In the genomic region with DNA sequence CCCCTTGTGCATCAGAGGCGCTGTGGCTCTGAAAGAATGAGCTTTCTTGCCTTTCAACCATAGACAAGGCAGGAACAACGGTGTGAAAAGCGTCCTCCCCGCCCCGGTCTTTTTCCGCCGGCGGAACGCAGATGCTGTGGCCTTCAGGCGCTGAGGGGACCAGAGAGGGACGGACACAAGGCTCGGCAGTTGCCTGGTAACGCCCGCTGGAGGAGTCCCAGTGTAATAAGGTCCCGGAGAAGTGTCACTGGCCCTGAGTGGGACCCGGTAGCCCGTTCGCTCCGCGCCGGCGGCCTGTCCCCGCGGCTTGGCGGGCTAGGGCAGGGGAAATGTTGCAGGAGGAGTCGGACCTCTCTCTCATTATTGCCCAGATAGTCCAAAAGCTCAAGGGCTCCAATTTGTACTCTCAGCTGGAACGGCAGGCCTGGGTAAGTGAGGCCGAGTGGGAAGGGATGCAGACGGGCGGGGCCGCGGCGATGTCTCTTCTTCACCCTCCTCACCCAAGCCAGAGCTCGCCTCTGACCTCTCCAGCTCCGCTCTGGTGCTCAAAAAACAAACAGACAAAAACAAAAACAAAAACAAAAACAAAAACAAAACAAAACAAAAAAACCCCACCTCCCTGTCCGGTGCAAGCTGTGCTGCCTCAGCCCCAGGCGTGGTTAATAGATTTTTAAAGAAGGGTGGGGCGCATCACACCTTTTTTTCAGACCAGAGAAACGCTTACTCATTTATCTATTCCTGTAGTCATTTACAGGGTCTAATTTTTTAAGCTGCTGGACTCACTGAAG, we compare ENCODE assay signal across 1 cellular context.
A peak's percentile ranks its signal among the peaks of the same experiment; 100 is the strongest.
TF ChIP-seq lines count a peak whose summit lies in the region.

A gene with protein sequence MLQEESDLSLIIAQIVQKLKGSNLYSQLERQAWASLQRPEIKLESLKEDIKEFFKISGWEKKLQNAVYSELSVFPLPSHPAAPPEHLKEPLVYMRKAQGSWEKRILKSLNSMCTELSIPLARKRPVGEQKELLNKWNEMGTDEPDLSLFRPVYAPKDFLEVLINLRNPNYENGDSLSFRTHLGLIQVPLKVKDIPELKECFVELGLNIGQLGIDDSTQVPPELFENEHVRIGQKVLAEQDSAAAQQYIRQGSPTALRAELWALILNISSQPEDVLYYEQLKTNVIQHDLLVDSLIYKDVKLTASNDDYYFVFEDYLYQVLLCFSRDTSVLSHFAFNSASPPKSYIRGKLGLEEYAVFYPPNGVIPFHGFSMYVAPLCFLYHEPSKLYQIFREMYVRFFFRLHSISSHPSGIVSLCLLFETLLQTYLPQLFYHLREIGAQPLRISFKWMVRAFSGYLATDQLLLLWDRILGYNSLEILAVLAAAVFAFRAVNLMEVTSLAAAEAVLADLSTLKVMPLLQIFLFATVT (plus strand): TSS at position 220 of the 788 bp plus-strand sequence. CDS start 110 bp downstream, at position 330.

TF ChIP-seq in GM12878, 131 proteins besides CTCF, POLR2A, EP300 and RAD21 (continued from another document and continues in another):
- TF ChIP-seq, protein P1, sequence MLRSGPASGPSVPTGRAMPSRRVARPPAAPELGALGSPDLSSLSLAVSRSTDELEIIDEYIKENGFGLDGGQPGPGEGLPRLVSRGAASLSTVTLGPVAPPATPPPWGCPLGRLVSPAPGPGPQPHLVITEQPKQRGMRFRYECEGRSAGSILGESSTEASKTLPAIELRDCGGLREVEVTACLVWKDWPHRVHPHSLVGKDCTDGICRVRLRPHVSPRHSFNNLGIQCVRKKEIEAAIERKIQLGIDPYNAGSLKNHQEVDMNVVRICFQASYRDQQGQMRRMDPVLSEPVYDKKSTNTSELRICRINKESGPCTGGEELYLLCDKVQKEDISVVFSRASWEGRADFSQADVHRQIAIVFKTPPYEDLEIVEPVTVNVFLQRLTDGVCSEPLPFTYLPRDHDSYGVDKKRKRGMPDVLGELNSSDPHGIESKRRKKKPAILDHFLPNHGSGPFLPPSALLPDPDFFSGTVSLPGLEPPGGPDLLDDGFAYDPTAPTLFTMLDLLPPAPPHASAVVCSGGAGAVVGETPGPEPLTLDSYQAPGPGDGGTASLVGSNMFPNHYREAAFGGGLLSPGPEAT (IDR thresholded peaks at IDR 0.05; ENCODE audit: low read depth) = peak; percentile 70
- TF ChIP-seq, protein P2, sequence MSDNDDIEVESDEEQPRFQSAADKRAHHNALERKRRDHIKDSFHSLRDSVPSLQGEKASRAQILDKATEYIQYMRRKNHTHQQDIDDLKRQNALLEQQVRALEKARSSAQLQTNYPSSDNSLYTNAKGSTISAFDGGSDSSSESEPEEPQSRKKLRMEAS (IDR thresholded peaks at IDR 0.05; ENCODE audit: low read depth, low read length) = peak; percentile 39; the same call in 1 of the 2 replicates
- TF ChIP-seq, protein P3, sequence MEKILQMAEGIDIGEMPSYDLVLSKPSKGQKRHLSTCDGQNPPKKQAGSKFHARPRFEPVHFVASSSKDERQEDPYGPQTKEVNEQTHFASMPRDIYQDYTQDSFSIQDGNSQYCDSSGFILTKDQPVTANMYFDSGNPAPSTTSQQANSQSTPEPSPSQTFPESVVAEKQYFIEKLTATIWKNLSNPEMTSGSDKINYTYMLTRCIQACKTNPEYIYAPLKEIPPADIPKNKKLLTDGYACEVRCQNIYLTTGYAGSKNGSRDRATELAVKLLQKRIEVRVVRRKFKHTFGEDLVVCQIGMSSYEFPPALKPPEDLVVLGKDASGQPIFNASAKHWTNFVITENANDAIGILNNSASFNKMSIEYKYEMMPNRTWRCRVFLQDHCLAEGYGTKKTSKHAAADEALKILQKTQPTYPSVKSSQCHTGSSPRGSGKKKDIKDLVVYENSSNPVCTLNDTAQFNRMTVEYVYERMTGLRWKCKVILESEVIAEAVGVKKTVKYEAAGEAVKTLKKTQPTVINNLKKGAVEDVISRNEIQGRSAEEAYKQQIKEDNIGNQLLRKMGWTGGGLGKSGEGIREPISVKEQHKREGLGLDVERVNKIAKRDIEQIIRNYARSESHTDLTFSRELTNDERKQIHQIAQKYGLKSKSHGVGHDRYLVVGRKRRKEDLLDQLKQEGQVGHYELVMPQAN (conservative IDR thresholded peaks at IDR 0.05) = peak; percentile 90
- TF ChIP-seq, protein P4, sequence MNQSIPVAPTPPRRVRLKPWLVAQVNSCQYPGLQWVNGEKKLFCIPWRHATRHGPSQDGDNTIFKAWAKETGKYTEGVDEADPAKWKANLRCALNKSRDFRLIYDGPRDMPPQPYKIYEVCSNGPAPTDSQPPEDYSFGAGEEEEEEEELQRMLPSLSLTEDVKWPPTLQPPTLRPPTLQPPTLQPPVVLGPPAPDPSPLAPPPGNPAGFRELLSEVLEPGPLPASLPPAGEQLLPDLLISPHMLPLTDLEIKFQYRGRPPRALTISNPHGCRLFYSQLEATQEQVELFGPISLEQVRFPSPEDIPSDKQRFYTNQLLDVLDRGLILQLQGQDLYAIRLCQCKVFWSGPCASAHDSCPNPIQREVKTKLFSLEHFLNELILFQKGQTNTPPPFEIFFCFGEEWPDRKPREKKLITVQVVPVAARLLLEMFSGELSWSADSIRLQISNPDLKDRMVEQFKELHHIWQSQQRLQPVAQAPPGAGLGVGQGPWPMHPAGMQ (IDR thresholded peaks at IDR 0.05; ENCODE audit: borderline replicate concordance) = no peak
- peak; percentile 86 for TF ChIP-seq CREB1 (IDR thresholded peaks at IDR 0.05; ENCODE audit: low read depth)
- TF ChIP-seq SMAD1 (IDR thresholded peaks at IDR 0.05; ENCODE audit: low read depth, partially characterized antibody) = no peak
- TF ChIP-seq TAF1 (IDR thresholded peaks at IDR 0.05; ENCODE audit: borderline replicate concordance, low read depth, low read length) = peak; percentile 95
- TF ChIP-seq NFIC (IDR thresholded peaks at IDR 0.05; ENCODE audit: low read depth, low read length) = no peak; the same call in 1 of the 2 replicates
- TF ChIP-seq ZNF207 (IDR thresholded peaks at IDR 0.05; ENCODE audit: borderline replicate concordance) = peak; percentile 87
- no peak for TF ChIP-seq JUND (IDR thresholded peaks at IDR 0.05; ENCODE audit: low read depth, low read length)
- TF ChIP-seq SMARCA5 (IDR thresholded peaks at IDR 0.05) = peak; percentile 92; the same call in 1 of the 2 replicates
- TF ChIP-seq YY1 (IDR thresholded peaks at IDR 0.05; ENCODE audit: low read depth, low read length) = peak; percentile 92
- peak; percentile 60; the same call in 1 of the 2 replicates for TF ChIP-seq NR2F1 (conservative IDR thresholded peaks at IDR 0.05)
- no peak for TF ChIP-seq HDAC2 (IDR thresholded peaks at IDR 0.05)
- 0 out of 2 replicates have a peak, but pooled peaks have one; percentile 42 for TF ChIP-seq HDGF (IDR thresholded peaks at IDR 0.05)
- TF ChIP-seq, protein P5, sequence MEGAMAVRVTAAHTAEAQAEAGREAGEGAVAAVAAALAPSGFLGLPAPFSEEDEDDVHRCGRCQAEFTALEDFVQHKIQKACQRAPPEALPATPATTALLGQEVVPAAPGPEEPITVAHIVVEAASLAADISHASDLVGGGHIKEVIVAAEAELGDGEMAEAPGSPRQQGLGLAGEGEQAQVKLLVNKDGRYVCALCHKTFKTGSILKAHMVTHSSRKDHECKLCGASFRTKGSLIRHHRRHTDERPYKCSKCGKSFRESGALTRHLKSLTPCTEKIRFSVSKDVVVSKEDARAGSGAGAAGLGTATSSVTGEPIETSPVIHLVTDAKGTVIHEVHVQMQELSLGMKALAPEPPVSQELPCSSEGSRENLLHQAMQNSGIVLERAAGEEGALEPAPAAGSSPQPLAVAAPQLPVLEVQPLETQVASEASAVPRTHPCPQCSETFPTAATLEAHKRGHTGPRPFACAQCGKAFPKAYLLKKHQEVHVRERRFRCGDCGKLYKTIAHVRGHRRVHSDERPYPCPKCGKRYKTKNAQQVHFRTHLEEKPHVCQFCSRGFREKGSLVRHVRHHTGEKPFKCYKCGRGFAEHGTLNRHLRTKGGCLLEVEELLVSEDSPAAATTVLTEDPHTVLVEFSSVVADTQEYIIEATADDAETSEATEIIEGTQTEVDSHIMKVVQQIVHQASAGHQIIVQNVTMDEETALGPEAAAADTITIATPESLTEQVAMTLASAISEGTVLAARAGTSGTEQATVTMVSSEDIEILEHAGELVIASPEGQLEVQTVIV (IDR thresholded peaks at IDR 0.05; ENCODE audit: borderline replicate concordance, partially characterized antibody) = peak; percentile 32
- TF ChIP-seq, protein P6, sequence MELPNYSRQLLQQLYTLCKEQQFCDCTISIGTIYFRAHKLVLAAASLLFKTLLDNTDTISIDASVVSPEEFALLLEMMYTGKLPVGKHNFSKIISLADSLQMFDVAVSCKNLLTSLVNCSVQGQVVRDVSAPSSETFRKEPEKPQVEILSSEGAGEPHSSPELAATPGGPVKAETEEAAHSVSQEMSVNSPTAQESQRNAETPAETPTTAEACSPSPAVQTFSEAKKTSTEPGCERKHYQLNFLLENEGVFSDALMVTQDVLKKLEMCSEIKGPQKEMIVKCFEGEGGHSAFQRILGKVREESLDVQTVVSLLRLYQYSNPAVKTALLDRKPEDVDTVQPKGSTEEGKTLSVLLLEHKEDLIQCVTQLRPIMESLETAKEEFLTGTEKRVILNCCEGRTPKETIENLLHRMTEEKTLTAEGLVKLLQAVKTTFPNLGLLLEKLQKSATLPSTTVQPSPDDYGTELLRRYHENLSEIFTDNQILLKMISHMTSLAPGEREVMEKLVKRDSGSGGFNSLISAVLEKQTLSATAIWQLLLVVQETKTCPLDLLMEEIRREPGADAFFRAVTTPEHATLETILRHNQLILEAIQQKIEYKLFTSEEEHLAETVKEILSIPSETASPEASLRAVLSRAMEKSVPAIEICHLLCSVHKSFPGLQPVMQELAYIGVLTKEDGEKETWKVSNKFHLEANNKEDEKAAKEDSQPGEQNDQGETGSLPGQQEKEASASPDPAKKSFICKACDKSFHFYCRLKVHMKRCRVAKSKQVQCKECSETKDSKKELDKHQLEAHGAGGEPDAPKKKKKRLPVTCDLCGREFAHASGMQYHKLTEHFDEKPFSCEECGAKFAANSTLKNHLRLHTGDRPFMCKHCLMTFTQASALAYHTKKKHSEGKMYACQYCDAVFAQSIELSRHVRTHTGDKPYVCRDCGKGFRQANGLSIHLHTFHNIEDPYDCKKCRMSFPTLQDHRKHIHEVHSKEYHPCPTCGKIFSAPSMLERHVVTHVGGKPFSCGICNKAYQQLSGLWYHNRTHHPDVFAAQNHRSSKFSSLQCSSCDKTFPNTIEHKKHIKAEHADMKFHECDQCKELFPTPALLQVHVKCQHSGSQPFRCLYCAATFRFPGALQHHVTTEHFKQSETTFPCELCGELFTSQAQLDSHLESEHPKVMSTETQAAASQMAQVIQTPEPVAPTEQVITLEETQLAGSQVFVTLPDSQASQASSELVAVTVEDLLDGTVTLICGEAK (IDR thresholded peaks at IDR 0.05; ENCODE audit: borderline replicate concordance) = peak; percentile 96
- TF ChIP-seq KAT2A (conservative IDR thresholded peaks at IDR 0.05; ENCODE audit: control insufficient read depth, low read depth, low read length) = no peak
- peak; percentile 92 for TF ChIP-seq LARP7 (IDR thresholded peaks at IDR 0.05)
- peak; percentile 46; the same call in 1 of the 2 replicates for TF ChIP-seq GATAD2B (conservative IDR thresholded peaks at IDR 0.05; ENCODE audit: low read depth)
- TF ChIP-seq, protein P7, sequence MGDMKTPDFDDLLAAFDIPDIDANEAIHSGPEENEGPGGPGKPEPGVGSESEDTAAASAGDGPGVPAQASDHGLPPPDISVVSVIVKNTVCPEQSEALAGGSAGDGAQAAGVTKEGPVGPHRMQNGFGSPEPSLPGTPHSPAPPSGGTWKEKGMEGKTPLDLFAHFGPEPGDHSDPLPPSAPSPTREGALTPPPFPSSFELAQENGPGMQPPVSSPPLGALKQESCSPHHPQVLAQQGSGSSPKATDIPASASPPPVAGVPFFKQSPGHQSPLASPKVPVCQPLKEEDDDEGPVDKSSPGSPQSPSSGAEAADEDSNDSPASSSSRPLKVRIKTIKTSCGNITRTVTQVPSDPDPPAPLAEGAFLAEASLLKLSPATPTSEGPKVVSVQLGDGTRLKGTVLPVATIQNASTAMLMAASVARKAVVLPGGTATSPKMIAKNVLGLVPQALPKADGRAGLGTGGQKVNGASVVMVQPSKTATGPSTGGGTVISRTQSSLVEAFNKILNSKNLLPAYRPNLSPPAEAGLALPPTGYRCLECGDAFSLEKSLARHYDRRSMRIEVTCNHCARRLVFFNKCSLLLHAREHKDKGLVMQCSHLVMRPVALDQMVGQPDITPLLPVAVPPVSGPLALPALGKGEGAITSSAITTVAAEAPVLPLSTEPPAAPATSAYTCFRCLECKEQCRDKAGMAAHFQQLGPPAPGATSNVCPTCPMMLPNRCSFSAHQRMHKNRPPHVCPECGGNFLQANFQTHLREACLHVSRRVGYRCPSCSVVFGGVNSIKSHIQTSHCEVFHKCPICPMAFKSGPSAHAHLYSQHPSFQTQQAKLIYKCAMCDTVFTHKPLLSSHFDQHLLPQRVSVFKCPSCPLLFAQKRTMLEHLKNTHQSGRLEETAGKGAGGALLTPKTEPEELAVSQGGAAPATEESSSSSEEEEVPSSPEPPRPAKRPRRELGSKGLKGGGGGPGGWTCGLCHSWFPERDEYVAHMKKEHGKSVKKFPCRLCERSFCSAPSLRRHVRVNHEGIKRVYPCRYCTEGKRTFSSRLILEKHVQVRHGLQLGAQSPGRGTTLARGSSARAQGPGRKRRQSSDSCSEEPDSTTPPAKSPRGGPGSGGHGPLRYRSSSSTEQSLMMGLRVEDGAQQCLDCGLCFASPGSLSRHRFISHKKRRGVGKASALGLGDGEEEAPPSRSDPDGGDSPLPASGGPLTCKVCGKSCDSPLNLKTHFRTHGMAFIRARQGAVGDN (IDR thresholded peaks at IDR 0.05) = peak; percentile 69; the same call in 1 of the 2 replicates
- TF ChIP-seq BRCA1 (IDR thresholded peaks at IDR 0.05; ENCODE audit: low read depth, low read length) = no peak
- TF ChIP-seq HCFC1 (IDR thresholded peaks at IDR 0.05; ENCODE audit: low read length) = peak; percentile 82
- TF ChIP-seq POU2F2 (IDR thresholded peaks at IDR 0.05; ENCODE audit: borderline replicate concordance, low read depth, low read length) = peak; percentile 89; the same call in 1 of the 3 replicates
- TF ChIP-seq SP1 (IDR thresholded peaks at IDR 0.05; ENCODE audit: low read depth, low read length) = peak; percentile 65
- TF ChIP-seq NR2C1 (IDR thresholded peaks at IDR 0.05) = peak; percentile 63
- TF ChIP-seq, protein P8, sequence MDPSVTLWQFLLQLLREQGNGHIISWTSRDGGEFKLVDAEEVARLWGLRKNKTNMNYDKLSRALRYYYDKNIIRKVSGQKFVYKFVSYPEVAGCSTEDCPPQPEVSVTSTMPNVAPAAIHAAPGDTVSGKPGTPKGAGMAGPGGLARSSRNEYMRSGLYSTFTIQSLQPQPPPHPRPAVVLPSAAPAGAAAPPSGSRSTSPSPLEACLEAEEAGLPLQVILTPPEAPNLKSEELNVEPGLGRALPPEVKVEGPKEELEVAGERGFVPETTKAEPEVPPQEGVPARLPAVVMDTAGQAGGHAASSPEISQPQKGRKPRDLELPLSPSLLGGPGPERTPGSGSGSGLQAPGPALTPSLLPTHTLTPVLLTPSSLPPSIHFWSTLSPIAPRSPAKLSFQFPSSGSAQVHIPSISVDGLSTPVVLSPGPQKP (IDR thresholded peaks at IDR 0.05; ENCODE audit: low read depth, low read length) = peak; percentile 74; the same call in 1 of the 2 replicates
